14 cellular contexts compared by ENCODE assay signal in genomic region chr1:204503913-204504519, GRCh38. TPM values are rescaled to one million over a fixed set of nuclear protein-coding genes. Genes with fewer than 3 reads are reported as not detected.
DNase-seq lines count a peak whose midpoint lies in the region; ATAC-seq and TF ChIP-seq lines count a peak whose summit lies in the region.
"Had no signal": no experiment of that assay in that cellular context is flagged by ENCODE, and none has a peak within 500 bp of the region (broad histone marks: within the 10 kb centered on the region; RNA-seq: fewer than 3 reads in every experiment).

No MANE protein-coding gene starts in this region.

- H2AFZ ChIP-seq in mesenchymal stem cell (ENCODE audit: low read depth, low read length): no peak overlapping the region

- no peak overlapping the region for H3K4ac ChIP-seq in mesenchymal stem cell (ENCODE audit: low read depth in 1 of 2, low read length in 2 of 2)

- no peak overlapping the region for H4K91ac ChIP-seq in mesenchymal stem cell (ENCODE audit: low read length)

- peak overlapping the region in 7 of 11 experiments; percentile 0 to 91 (median 39); a peak in 9 of 22 replicates for H3K27ac ChIP-seq in BLaER1 treated with 17β-estradiol and CSF1 and Interleukin-3, amounts not matched to agents 10 nM and 100 nM
- H3K27ac ChIP-seq in mesenchymal stem cell (ENCODE audit: low read length, poor library complexity, severe bottlenecking): no peak overlapping the region
- H3K27ac ChIP-seq in lower lobe of right lung: no peak overlapping the region
- H3K27ac ChIP-seq: parathyroid adenoma, thoracic aorta had no signal

- H3K27me3 Mint-ChIP-seq in T-helper 17 cell: no peaks in the 10 kb centered on the region

- TF ChIP-seq CTCF in lower lobe of right lung (IDR thresholded peaks at IDR 0.05): no peak

- no peak overlapping the region for H3K14ac ChIP-seq in mesenchymal stem cell (ENCODE audit: low read length in 2 of 2)

- no peak overlapping the region for H2BK15ac ChIP-seq in mesenchymal stem cell (ENCODE audit: low read depth, poor library complexity, severe bottlenecking)

- CTCF ChIA-PET in HEK293T (lab: Yijun Ruan, JAX): interaction anchor here (0.7 to 4.4 kb wide), 12 partner anchors 10 to 245 kb away, joined by 3 to 51 read pairs (median 3); partner anchors contain the start of gene PIK3C2B

- H3K4me1 ChIP-seq in BLaER1 treated with 17β-estradiol and CSF1 and Interleukin-3, amounts not matched to agents 10 nM and 100 nM: peaks cover 50 to 66% (median 58%) of the 10 kb centered on the region in 10 experiments
- H3K4me1 ChIP-seq in mesenchymal stem cell (ENCODE audit: control insufficient read depth, insufficient read depth, low read depth, low read length): no peaks in the 10 kb centered on the region
- peaks cover 24% of the 10 kb centered on the region for H3K4me1 ChIP-seq in lower lobe of right lung
- H3K4me1 ChIP-seq: BE2C, parathyroid adenoma had no signal

- H4K8ac ChIP-seq in mesenchymal stem cell (ENCODE audit: low read length): no peak overlapping the region

- H3K36me3 Mint-ChIP-seq in T-helper 17 cell (ENCODE audit: low read depth): no peaks in the 10 kb centered on the region

- no CpG with 5 or more reads among the region's 4 CpGs for WGBS in mesenchymal stem cell

- H2BK5ac ChIP-seq in mesenchymal stem cell (ENCODE audit: low read depth, low read length, poor library complexity, severe bottlenecking): no peak overlapping the region

- H3K4me3 Mint-ChIP-seq in T-helper 17 cell: no peak overlapping the region
- H3K4me3 Mint-ChIP-seq: activated T-cell treated with anti-CD3 and anti-CD28 coated beads, Interleukin-2, amount 50 U/mL, for 4 hours had no signal

- intact Hi-C loops in lower lobe of right lung (cut with DNase I): loop anchor here (5.0 kb wide), 1 partner anchor 57 kb away; no protein-coding TSS in a partner anchor

- H2AK5ac ChIP-seq in mesenchymal stem cell (ENCODE audit: low read length, severe bottlenecking): no peak overlapping the region

- H3K23ac ChIP-seq in mesenchymal stem cell (ENCODE audit: low read length in 2 of 2): no peak overlapping the region

- H3K4me2 ChIP-seq in BLaER1 treated with 17β-estradiol and CSF1 and Interleukin-3, amounts not matched to agents 10 nM and 100 nM: peak overlapping the region; percentile 41 to 90 (median 63); a peak in 19 of 22 replicates
- H3K4me2 ChIP-seq in mesenchymal stem cell (ENCODE audit: low read length, poor library complexity, severe bottlenecking): no peak overlapping the region

- no peak overlapping the region for H3K4me3 ChIP-seq in BLaER1 treated with 17β-estradiol and CSF1 and Interleukin-3, amounts not matched to agents 10 nM and 100 nM
- H3K4me3 ChIP-seq in mesenchymal stem cell (ENCODE audit: insufficient read depth in 1 of 2, low read depth in 1 of 2, low read length in 2 of 2): no peak overlapping the region
- H3K4me3 ChIP-seq in lower lobe of right lung: no peak overlapping the region
- H3K4me3 ChIP-seq: thoracic aorta had no signal

- H2BK120ac ChIP-seq in mesenchymal stem cell (ENCODE audit: low read depth, low read length): no peak overlapping the region

- H3K9me3 ChIP-seq in BLaER1 treated with 17β-estradiol and CSF1 and Interleukin-3, amounts not matched to agents 10 nM and 100 nM (replicated peaks in 1 of 11): peaks cover 0 to 4% (median 0%) of the 10 kb centered on the region in 11 experiments; a peak in 1 of 22 replicates
- H3K9me3 ChIP-seq in T-helper 17 cell (ENCODE audit: control insufficient read depth, low read length, poor library complexity, severe bottlenecking) (no peaks in the 10 kb centered on the region), mesenchymal stem cell (ENCODE audit: control insufficient read depth, low read length) (peaks cover 5% of the 10 kb centered on the region), lower lobe of right lung (no peaks in the 10 kb centered on the region)
- H3K9me3 ChIP-seq: BE2C, thoracic aorta had no signal

- H3K18ac ChIP-seq in mesenchymal stem cell (ENCODE audit: low read depth in 1 of 2, low read length in 2 of 2): no peak overlapping the region

- H3K9ac ChIP-seq in BLaER1 treated with 17β-estradiol and CSF1 and Interleukin-3, amounts not matched to agents 10 nM and 100 nM: peak overlapping the region in 8 of 11 experiments; percentile 4 to 20 (median 13); a peak in 6 of 22 replicates
- peak overlapping the region; percentile 0 for H3K9ac ChIP-seq in mesenchymal stem cell (ENCODE audit: low read length)
- H3K9ac ChIP-seq: parathyroid adenoma had no signal

- DNase-seq in HEK293T (ENCODE audit: extremely low spot score) (no peak), T-helper 17 cell (no peak), mesenchymal stem cell (no peak), T-helper 1 cell (no peak), lower lobe of right lung (no peak), KG1 (lab: John Stamatoyannopoulos, UW) (no peak)
- DNase-seq: activated T-cell treated with anti-CD3 and anti-CD28 coated beads, Interleukin-2, amount 50 U/mL, for 4 hours; BE2C; left colon; T1000 had no signal

- H2BK12ac ChIP-seq in mesenchymal stem cell (ENCODE audit: low read length in 2 of 2): no peak overlapping the region

- H3K36me3 ChIP-seq in BLaER1 treated with 17β-estradiol and CSF1 and Interleukin-3, amounts not matched to agents 10 nM and 100 nM: no peaks in the 10 kb centered on the region
- H3K36me3 ChIP-seq in mesenchymal stem cell (ENCODE audit: control insufficient read depth in 1 of 2, insufficient read depth in 2 of 2, low read depth in 1 of 2, low read length in 2 of 2) (no peaks in the 10 kb centered on the region), lower lobe of right lung (no peaks in the 10 kb centered on the region)
- H3K36me3 ChIP-seq: BE2C, thoracic aorta had no signal

- POLR2A ChIA-PET in HEK293T (lab: Yijun Ruan, JAX): interaction anchor here (1.1 kb wide), 1 partner anchor 12 kb away, joined by 6 read pairs; the partner anchor contains the start of gene MDM4

- H3K27ac Mint-ChIP-seq in T-helper 17 cell: peak overlapping the region; percentile 94

- H3K4me1 Mint-ChIP-seq in T-helper 17 cell: peaks cover 24% of the 10 kb centered on the region

- H3K27me3 ChIP-seq in BLaER1 treated with 17β-estradiol and CSF1 and Interleukin-3, amounts not matched to agents 10 nM and 100 nM: no peaks in the 10 kb centered on the region
- H3K27me3 ChIP-seq in mesenchymal stem cell (ENCODE audit: control insufficient read depth in 1 of 2, insufficient read depth in 1 of 2, low read length in 2 of 2): peaks cover 0 to 3% of the 10 kb centered on the region in 2 experiments
- no peaks in the 10 kb centered on the region for H3K27me3 ChIP-seq in lower lobe of right lung (ENCODE audit: low read depth)
- H3K27me3 ChIP-seq: BE2C had no signal

- no peak for ATAC-seq in T-helper 17 cell
- no peak for ATAC-seq in GM21717 (IDR thresholded peaks at IDR 0.05; ENCODE audit: unreplicated experiment)
- no peak for ATAC-seq in lower lobe of right lung
- ATAC-seq: activated T-cell treated with anti-CD3 and anti-CD28 coated beads, Interleukin-2, amount 50 U/mL, for 4 hours had no signal

- no peaks in the 10 kb centered on the region for H4K20me1 ChIP-seq in BLaER1 treated with 17β-estradiol and CSF1 and Interleukin-3, amounts not matched to agents 10 nM and 100 nM

- no peaks in the 10 kb centered on the region for H3K79me1 ChIP-seq in mesenchymal stem cell (replicated peaks; ENCODE audit: low read length, poor library complexity, severe bottlenecking)

TF ChIP-seq in HEK293T, 16 proteins besides CTCF, POLR2A, EP300 and RAD21:
- TF ChIP-seq LEF1 (IDR thresholded peaks at IDR 0.05; ENCODE audit: borderline replicate concordance) (no peak), PKNOX1 (IDR thresholded peaks at IDR 0.05) (0 out of 2 replicates have a peak, but pooled peaks have one; percentile 16)

RNA-seq across cellular contexts. Expression of gene PIK3C2B, which starts 9.4 kb away (rescaled TPM):
- total RNA-seq in T-helper 17 cell (10 to 100 TPM; 35.7 to 51.9 TPM), lower lobe of right lung (50.5 TPM)
- 3.7 TPM for polyA plus RNA-seq in mesenchymal stem cell (2013, experiment 1 of 2)
- polyA plus RNA-seq in mesenchymal stem cell (2013, experiment 2 of 2): 3.8 TPM

RNA-seq across cellular contexts. Expression of gene MDM4, which starts 12.2 kb away (rescaled TPM):
- total RNA-seq in T-helper 17 cell: 100 to 1,000 TPM; 205 to 225 TPM
- polyA plus RNA-seq in mesenchymal stem cell (2013, experiment 1 of 2): 10.6 TPM
- polyA plus RNA-seq in mesenchymal stem cell (2013, experiment 2 of 2): 9.5 TPM
- total RNA-seq in lower lobe of right lung: 77.9 TPM

Comparison
In these comparisons a context has a peak if more than half of its experiments do, and no peak if none do; other contexts are left out.
1. H3K27ac ChIP-seq: peak in BLaER1 treated with 17β-estradiol and CSF1 and Interleukin-3, amounts not matched to agents 10 nM and 100 nM (7 of 11); none in mesenchymal stem cell (single experiment) and lower lobe of right lung (single experiment).